Comparison of ENCODE assay signal across 18 cellular contexts in genomic region chr4:38762560-38762959, GRCh38. TPM values are rescaled to one million over a fixed set of nuclear protein-coding genes. Genes with fewer than 3 reads are reported as not detected.
A peak's percentile ranks its signal among the peaks of the same experiment; 100 is the strongest.
DNase-seq lines count a peak whose midpoint lies in the region; ATAC-seq and TF ChIP-seq lines count a peak whose summit lies in the region.
"Had no signal": no experiment of that assay in that cellular context is flagged by ENCODE, and none has a peak within 500 bp of the region (broad histone marks: within the 10 kb centered on the region; RNA-seq: fewer than 3 reads in every experiment).

No MANE protein-coding gene starts in this region.

- TF ChIP-seq CTCF in GM12875 (IDR thresholded peaks at IDR 0.05; ENCODE audit: borderline replicate concordance, insufficient read depth, low read depth, low read length) (no peak), activated B cell treated with CpG ODN at 0.5 μM for 24 hours (IDR thresholded peaks at IDR 0.05) (no peak), heart right ventricle (IDR thresholded peaks at IDR 0.05) (no peak), esophagus muscularis mucosa (IDR thresholded peaks at IDR 0.05) (no peak)

- DNase-seq in activated B cell treated with CpG ODN at 0.5 μM for 24 hours (peak; percentile 29), GOT3 (lab: John Stamatoyannopoulos, UW) (no peak), heart right ventricle (no peak), esophagus muscularis mucosa (ENCODE audit: extremely low spot score) (no peak), SW 1271 (lab: John Stamatoyannopoulos, UW) (no peak)
- DNase-seq: activated CD8-positive, alpha-beta memory T cell treated with anti-CD3 and anti-CD28 coated beads, Interleukin-2, amount 50 U/mL, for 4 hours; amniotic stem cell; C1 segment of cervical spinal cord; foreskin fibroblast; NCI-H1417 treated with DMSO at 0.1 percent for 48 hours; NCI-H510A; substantia nigra had no signal

- peaks cover 91% of the 10 kb centered on the region for H3K4me1 Mint-ChIP-seq in activated B cell treated with CpG ODN at 0.5 μM for 24 hours

- CTCF ChIA-PET in activated B cell treated with CpG ODN at 0.5 μM for 24 hours (lab: Charles Lee), result interaction anchor here (0.9 to 10.6 kb wide), 6 partner anchors 13 to 98 kb away, joined by 3 to 331 read pairs (median 40); partner anchors contain the start of genes TLR1, TLR10 and TLR6

- TF ChIP-seq EP300 in esophagus muscularis mucosa (IDR thresholded peaks at IDR 0.05), result no peak

- H3K9me3 ChIP-seq in heart right ventricle (no peaks in the 10 kb centered on the region), esophagus muscularis mucosa (no peaks in the 10 kb centered on the region)

- H3K4me3 Mint-ChIP-seq in activated B cell treated with CpG ODN at 0.5 μM for 24 hours, result peak overlapping the region; percentile 83

- no peaks in the 10 kb centered on the region for H3K27me3 ChIP-seq in heart right ventricle
- no peaks in the 10 kb centered on the region for H3K27me3 ChIP-seq in esophagus muscularis mucosa

- no peak for TF ChIP-seq POLR2A in esophagus muscularis mucosa (IDR thresholded peaks at IDR 0.05; ENCODE audit: low read depth)

- WGBS in heart right ventricle, 2 donors, result 85 to 89% methylated on average over 14 of the region's 14 CpGs
- WGBS in esophagus muscularis mucosa, result 85% methylated on average over 14 of the region's 14 CpGs

- peak overlapping the region; percentile 98 for H3K27ac Mint-ChIP-seq in activated B cell treated with CpG ODN at 0.5 μM for 24 hours

- no peaks in the 10 kb centered on the region for H3K36me3 ChIP-seq in heart right ventricle
- H3K36me3 ChIP-seq in esophagus muscularis mucosa, result no peaks in the 10 kb centered on the region

- POLR2A ChIA-PET in activated B cell treated with CpG ODN at 0.5 μM for 24 hours (lab: Charles Lee), result interaction anchor here (0.7 to 8.4 kb wide), 11 partner anchors 9 to 282 kb away, joined by 3 to 249 read pairs (median 21); partner anchors contain the start of genes TLR1, TLR10 and TLR6

- H3K9me3 Mint-ChIP-seq in activated B cell treated with CpG ODN at 0.5 μM for 24 hours, result peaks cover 9% of the 10 kb centered on the region

- peak overlapping the region in 1 of 10 donors; percentile 64 for H3K27ac ChIP-seq in heart right ventricle
- no peak overlapping the region for H3K27ac ChIP-seq in esophagus muscularis mucosa (replicated peaks in 1 of 4)
- H3K27ac ChIP-seq: coronary artery had no signal

- no peaks in the 10 kb centered on the region for H3K27me3 Mint-ChIP-seq in activated B cell treated with CpG ODN at 0.5 μM for 24 hours

- H3K4me1 ChIP-seq in heart right ventricle (peaks cover 0 to 41% (median 4%) of the 10 kb centered on the region in 9 donors), esophagus muscularis mucosa (peaks cover 0 to 6% (median 4%) of the 10 kb centered on the region in 4 donors)

- intact Hi-C loops in activated B cell treated with CpG ODN at 0.5 μM for 24 hours (cut with micrococcal nuclease) (loop anchor here (1.0 to 10.0 kb wide), 2 partner anchors 9 to 872 kb away; partner anchors contain the start of gene SMIM14), heart right ventricle (cut with DNase I) (loop anchor here in 5 of 10 donors (5.0 to 10.0 kb wide), 3 partner anchors 95 to 372 kb away; partner anchors contain the start of genes TLR6 (in 2 of the 5) and FAM114A1 (in 1 of the 5)), esophagus muscularis mucosa (cut with DNase I) (loop anchor here (5.0 kb wide), 1 partner anchor 100 kb away; no protein-coding TSS in a partner anchor)

- peaks cover 16% of the 10 kb centered on the region for H3K36me3 Mint-ChIP-seq in activated B cell treated with CpG ODN at 0.5 μM for 24 hours (ENCODE audit: low read depth)

- H3K4me3 ChIP-seq in GM12875 (ENCODE audit: low read depth, low read length) (peak overlapping the region; percentile 35), heart right ventricle (no peak overlapping the region), esophagus muscularis mucosa (no peak overlapping the region)
- H3K4me3 ChIP-seq: coronary artery had no signal

- ATAC-seq in GM19043 (IDR thresholded peaks at IDR 0.05; ENCODE audit: low read depth, unreplicated experiment), result peak; percentile 31
- peak; percentile 34 for ATAC-seq in HG02840 (IDR thresholded peaks at IDR 0.05; ENCODE audit: low FRiP score, unreplicated experiment)
- ATAC-seq in activated B cell treated with CpG ODN at 0.5 μM for 24 hours (ENCODE audit: low read depth), result peak; percentile 5
- no peak for ATAC-seq in heart right ventricle
- ATAC-seq: HepG2 had no signal

RNA-seq across cellular contexts. Expression of gene TLR10, which starts 20.2 kb away (rescaled TPM):
- total RNA-seq in activated B cell treated with CpG ODN at 0.5 μM for 24 hours (92.0 and 107 TPM in 2 replicates), heart right ventricle (under 1 TPM in 4 of 10 donors, not detected in 6; 0.06 to 0.39 (median 0.11) TPM), esophagus muscularis mucosa (under 1 TPM in 1 of 4 donors, not detected in 3; 0.17 TPM)
- under 1 TPM in 1 of 2 donors, not detected in 1; 0.01 TPM for polyA plus RNA-seq in heart right ventricle
- total RNA-seq: G401, HepG2 had no signal
- polyA plus RNA-seq: HepG2 had no signal

RNA-seq across cellular contexts. Expression of gene TLR1, which starts 42.0 kb away (rescaled TPM):
- total RNA-seq in activated B cell treated with CpG ODN at 0.5 μM for 24 hours (39.6 and 43.0 TPM in 2 replicates), heart right ventricle (10 to 100 TPM in 1 of 10 donors, 1 to 10 TPM in 8, under 1 TPM in 1; 0.93 to 14.0 (median 3.1) TPM), esophagus muscularis mucosa (10 to 100 TPM in 2 of 4 donors, 1 to 10 TPM in 2; 4.3 to 14.9 (median 9.1) TPM)
- polyA plus RNA-seq in heart right ventricle, result under 1 TPM; 0.49 to 0.80 TPM
- total RNA-seq: G401 had no signal

Comparison
In these comparisons a context has a peak if more than half of its experiments do, and no peak if none do; other contexts are left out.
1. ATAC-seq: peak in GM19043 (single experiment), HG02840 (single experiment) and activated B cell treated with CpG ODN at 0.5 μM for 24 hours (single experiment); none in heart right ventricle (0 of 8).
2. RNA of gene TLR10, which starts 20.2 kb away (total RNA-seq): 92.0 to 107 TPM in activated B cell treated with CpG ODN at 0.5 μM for 24 hours; 0.06 to 0.39 TPM in heart right ventricle and 0.17 TPM in esophagus muscularis mucosa; every median in the first group is over 10 times any median in the second.